ENCODE assay signal across 1 cellular context in genomic region chr6:105522626-105523322, GRCh38.
TF ChIP-seq lines count a peak whose summit lies in the region.

No MANE protein-coding gene starts in this region.

TF ChIP-seq in HepG2, 621 proteins besides CTCF, POLR2A, EP300 and RAD21 (continued from another document):
- TF ChIP-seq PRDM10 (CRISPR knock-in tag; IDR thresholded peaks at IDR 0.05; ENCODE audit: low read depth) (no peak), ZFP36L2 (CRISPR knock-in tag; IDR thresholded peaks at IDR 0.05) (no peak), YY1 (IDR thresholded peaks at IDR 0.05; ENCODE audit: insufficient read depth, insufficient replicate concordance, low read depth, low read length) (no peak), MAFK (conservative IDR thresholded peaks at IDR 0.05 in 1 of 2, IDR thresholded peaks at IDR 0.05 in 1 of 2; ENCODE audit: low read length in 2 of 2) (peak; percentile 82 to 85), MEF2D (CRISPR knock-in tag; IDR thresholded peaks at IDR 0.05) (no peak), NFE2L2 (IDR thresholded peaks at IDR 0.05; ENCODE audit: low read length) (peak; percentile 87), MAZ (IDR thresholded peaks at IDR 0.05; ENCODE audit: borderline replicate concordance, low read depth, low read length) (no peak), MAZ (CRISPR knock-in tag; IDR thresholded peaks at IDR 0.05; ENCODE audit: low read depth) (no peak), NCOR1 (IDR thresholded peaks at IDR 0.05; ENCODE audit: borderline replicate concordance, low read length) (no peak), BCLAF1 (IDR thresholded peaks at IDR 0.05) (no peak), SPEN (CRISPR knock-in tag; IDR thresholded peaks at IDR 0.05; ENCODE audit: low read depth) (no peak), MAFF (IDR thresholded peaks at IDR 0.05; ENCODE audit: low read depth, low read length) (peak; percentile 89), ZNF556 (CRISPR knock-in tag; IDR thresholded peaks at IDR 0.05; ENCODE audit: borderline replicate concordance) (no peak), TOE1 (CRISPR knock-in tag; IDR thresholded peaks at IDR 0.05) (no peak), NR1H2 (CRISPR knock-in tag; IDR thresholded peaks at IDR 0.05; ENCODE audit: borderline replicate concordance, low read depth) (no peak), PAX8 (CRISPR knock-in tag; IDR thresholded peaks at IDR 0.05; ENCODE audit: borderline replicate concordance) (no peak), GABPA (IDR thresholded peaks at IDR 0.05; ENCODE audit: low read depth, low read length) (no peak), GABPA (CRISPR knock-in tag; IDR thresholded peaks at IDR 0.05; ENCODE audit: low read depth) (no peak)
TF ChIP-seq in HepG2: peak in this region for 4.
